ENCODE assay signal across 8 cellular contexts in the genomic region with DNA sequence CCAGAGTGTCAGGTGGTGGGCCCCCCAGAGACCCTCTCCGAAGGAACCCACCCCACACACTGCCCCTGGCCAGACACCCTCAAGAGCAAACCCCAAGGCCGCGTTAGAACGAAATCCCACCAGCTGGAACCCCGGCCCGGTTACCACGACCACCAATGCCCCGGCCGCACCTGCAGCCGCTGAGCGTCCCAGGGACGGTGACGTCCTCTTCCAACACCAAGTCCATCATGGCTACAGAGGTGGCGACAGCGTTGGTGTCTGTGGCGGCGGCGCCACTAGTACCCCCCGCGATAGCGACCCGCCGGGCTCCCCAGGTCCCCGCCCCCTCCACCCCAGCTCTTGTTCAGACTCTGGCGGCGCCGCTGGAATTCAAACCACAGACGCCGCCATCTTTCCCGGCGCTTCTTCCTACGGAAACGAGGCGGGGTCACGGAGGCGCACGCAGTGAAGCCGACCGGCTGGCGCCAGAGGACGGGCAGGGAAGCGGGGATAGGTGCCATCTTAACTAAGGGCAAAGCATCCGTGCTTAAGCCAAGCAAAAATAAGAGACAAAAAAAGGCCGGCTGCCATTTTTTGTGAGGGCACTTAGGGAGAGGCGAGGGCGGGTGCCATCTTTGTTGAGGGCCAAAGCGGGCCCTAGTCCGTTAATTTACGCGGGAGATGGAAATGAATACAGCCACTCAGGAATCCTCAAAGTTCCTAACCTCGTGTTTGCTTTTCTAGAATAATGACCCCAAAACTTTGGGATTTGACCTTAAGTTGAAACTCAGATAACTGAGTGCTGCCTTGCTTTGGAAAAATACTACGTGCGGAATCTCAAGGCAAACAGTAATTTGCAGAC. TPM values are rescaled to one million over a fixed set of nuclear protein-coding genes. Genes with fewer than 3 reads are reported as not detected.
DNase-seq lines count a peak whose midpoint lies in the region; ATAC-seq and TF ChIP-seq lines count a peak whose summit lies in the region.

TSS of gene CDK5RAP2 (minus strand) at position 418 of the 841 bp plus-strand sequence. CDS start at position 229, 189 bp downstream.

- no peaks in the 10 kb centered on the region for H3K27me3 Mint-ChIP-seq in activated T-helper 2 cell treated with anti-CD3 and anti-CD28 coated beads, Interferon-gamma antibody, Interleukin-2, Interleukin-4, amounts not matched to agents 10 μg/mL and 5 μg/mL and 100 μg/mL, durations not matched to agents 14 hours and 24 hours and 36 hours (ENCODE audit: low read depth)
- no peaks in the 10 kb centered on the region for H3K27me3 Mint-ChIP-seq in naive thymus-derived CD8-positive, alpha-beta T cell

- peaks cover 29% of the 10 kb centered on the region for H3K36me3 Mint-ChIP-seq in activated T-helper 2 cell treated with anti-CD3 and anti-CD28 coated beads, Interferon-gamma antibody, Interleukin-2, Interleukin-4, amounts not matched to agents 10 μg/mL and 5 μg/mL and 100 μg/mL, durations not matched to agents 14 hours and 24 hours and 36 hours (ENCODE audit: low read depth)
- peaks cover 0 to 14% (median 2%) of the 10 kb centered on the region in 3 donors for H3K36me3 Mint-ChIP-seq in naive thymus-derived CD8-positive, alpha-beta T cell

- H3K9me3 ChIP-seq in RWPE2 (ENCODE audit: severe bottlenecking) = no peaks in the 10 kb centered on the region

- intact Hi-C loops in activated T-helper 2 cell treated with anti-CD3 and anti-CD28 coated beads, Interferon-gamma antibody, Interleukin-2, Interleukin-4, amounts not matched to agents 10 μg/mL and 5 μg/mL and 100 μg/mL, durations not matched to agents 14 hours and 24 hours and 36 hours (cut with micrococcal nuclease) = loop anchor here (1.0 kb wide), 1 partner anchor 213 kb away; the partner anchor contains the start of gene FBXW2

- TF ChIP-seq CTCF in RWPE2 (IDR thresholded peaks at IDR 0.05; ENCODE audit: poor library complexity, severe bottlenecking) (no peak), fibroblast of mammary gland (conservative IDR thresholded peaks at IDR 0.05; ENCODE audit: control insufficient read depth, insufficient read depth, low read depth, low read length) (no peak)

- peaks cover 41% of the 10 kb centered on the region for H3K4me1 Mint-ChIP-seq in activated T-helper 2 cell treated with anti-CD3 and anti-CD28 coated beads, Interferon-gamma antibody, Interleukin-2, Interleukin-4, amounts not matched to agents 10 μg/mL and 5 μg/mL and 100 μg/mL, durations not matched to agents 14 hours and 24 hours and 36 hours (ENCODE audit: low read depth)
- peaks cover 19 to 67% (median 51%) of the 10 kb centered on the region in 4 donors for H3K4me1 Mint-ChIP-seq in naive thymus-derived CD8-positive, alpha-beta T cell

- peaks cover 13% of the 10 kb centered on the region for H3K36me3 ChIP-seq in RWPE2 (ENCODE audit: low read depth)

- peak within 1 kb of the TSS; percentile 69 for H3K4me3 ChIP-seq in RWPE2 (ENCODE audit: severe bottlenecking)
- peak within 1 kb of the TSS; percentile 97 for H3K4me3 ChIP-seq in fibroblast of mammary gland (ENCODE audit: control insufficient read depth, low read depth, low read length)

- peak within 1 kb of the TSS; percentile 35 for H3K27ac ChIP-seq in RWPE2 (ENCODE audit: poor library complexity, severe bottlenecking)

- H3K4me1 ChIP-seq in RWPE2 (ENCODE audit: insufficient read depth, poor library complexity, severe bottlenecking) = peaks cover 3% of the 10 kb centered on the region

- ATAC-seq in RWPE2 (ENCODE audit: low read depth) = peak; percentile 99
- ATAC-seq in naive thymus-derived CD8-positive, alpha-beta T cell = peak; percentile 97 to 98

- peak; percentile 98 for DNase-seq in EH (ENCODE audit: low read depth)
- peak; percentile 97 for DNase-seq in H4 (ENCODE audit: low spot score)
- DNase-seq in LoVo (ENCODE audit: low spot score) = peak; percentile 97
- peak; percentile 91 for DNase-seq in RWPE2 (ENCODE audit: low spot score)
- DNase-seq in activated T-helper 2 cell treated with anti-CD3 and anti-CD28 coated beads, Interferon-gamma antibody, Interleukin-2, Interleukin-4, amounts not matched to agents 10 μg/mL and 5 μg/mL and 100 μg/mL, durations not matched to agents 14 hours and 24 hours and 36 hours (ENCODE audit: low spot score) = peak; percentile 91
- peak; percentile 97 for DNase-seq in fibroblast of mammary gland (ENCODE audit: low read depth)
- peak; percentile 79 to 96 (median 91) for DNase-seq in naive thymus-derived CD8-positive, alpha-beta T cell
- peak; percentile 79 to 91 (median 90) for DNase-seq in stimulated activated naive CD4-positive, alpha-beta T cell (lab: John Stamatoyannopoulos, UW)

- POLR2A ChIA-PET in naive thymus-derived CD8-positive, alpha-beta T cell (lab: Charles Lee) = interaction anchor here (0.6 kb wide), 1 partner anchor 29 kb away, joined by 3 read pairs; no protein-coding TSS in a partner anchor

- no peaks in the 10 kb centered on the region for H3K27me3 ChIP-seq in RWPE2 (ENCODE audit: insufficient read depth, poor library complexity, severe bottlenecking)

- peak within 1 kb of the TSS; percentile 93 for H3K27ac Mint-ChIP-seq in activated T-helper 2 cell treated with anti-CD3 and anti-CD28 coated beads, Interferon-gamma antibody, Interleukin-2, Interleukin-4, amounts not matched to agents 10 μg/mL and 5 μg/mL and 100 μg/mL, durations not matched to agents 14 hours and 24 hours and 36 hours
- H3K27ac Mint-ChIP-seq in naive thymus-derived CD8-positive, alpha-beta T cell = peak within 1 kb of the TSS; percentile 90 to 96 (median 94)

- peak within 1 kb of the TSS; percentile 97 for H3K4me3 Mint-ChIP-seq in activated T-helper 2 cell treated with anti-CD3 and anti-CD28 coated beads, Interferon-gamma antibody, Interleukin-2, Interleukin-4, amounts not matched to agents 10 μg/mL and 5 μg/mL and 100 μg/mL, durations not matched to agents 14 hours and 24 hours and 36 hours (ENCODE audit: low read depth)
- H3K4me3 Mint-ChIP-seq in naive thymus-derived CD8-positive, alpha-beta T cell = peak within 1 kb of the TSS; percentile 90 to 96 (median 93)

- peaks cover 8% of the 10 kb centered on the region for H3K9me3 Mint-ChIP-seq in activated T-helper 2 cell treated with anti-CD3 and anti-CD28 coated beads, Interferon-gamma antibody, Interleukin-2, Interleukin-4, amounts not matched to agents 10 μg/mL and 5 μg/mL and 100 μg/mL, durations not matched to agents 14 hours and 24 hours and 36 hours
- no peaks in the 10 kb centered on the region for H3K9me3 Mint-ChIP-seq in naive thymus-derived CD8-positive, alpha-beta T cell

RNA-seq across cellular contexts. Expression of gene CDK5RAP2, which starts in this region (rescaled TPM):
- total RNA-seq in H4 (2014; rRNA removed; shearing (Covaris generic)) = 18.6 and 24.2 TPM in 2 replicates
- 59.8 and 60.7 TPM in 2 replicates for total RNA-seq in activated T-helper 2 cell treated with anti-CD3 and anti-CD28 coated beads, Interferon-gamma antibody, Interleukin-2, Interleukin-4, amounts not matched to agents 10 μg/mL and 5 μg/mL and 100 μg/mL, durations not matched to agents 14 hours and 24 hours and 36 hours
- total RNA-seq in naive thymus-derived CD8-positive, alpha-beta T cell = 10 to 100 TPM; 81.1 to 94.9 TPM
- polyA plus RNA-seq in naive thymus-derived CD8-positive, alpha-beta T cell = 10 to 100 TPM; 17.1 to 29.2 (median 19.0) TPM

Comparison
In these comparisons a context has a peak if more than half of its experiments do, and no peak if none do; other contexts are left out.
1. Peak in every context shown above with its lines: DNase-seq, ATAC-seq, H3K4me3 ChIP-seq and H3K27ac ChIP-seq.